In genomic region chr3:181719298-181719859, GRCh38 we compare ENCODE assay signal across 15 cellular contexts. TPM values are rescaled to one million over a fixed set of nuclear protein-coding genes. Genes with fewer than 3 reads are reported as not detected.
DNase-seq lines count a peak whose midpoint lies in the region; ATAC-seq and TF ChIP-seq lines count a peak whose summit lies in the region.
"Had no signal": no experiment of that assay in that cellular context is flagged by ENCODE, and none has a peak within 500 bp of the region (broad histone marks: within the 10 kb centered on the region; RNA-seq: fewer than 3 reads in every experiment).

No MANE protein-coding gene starts in this region.

- no peaks in the 10 kb centered on the region for H3K36me3 ChIP-seq in mucosa of stomach (ENCODE audit: control insufficient read depth, insufficient read depth, low read length)
- H3K36me3 ChIP-seq: thoracic aorta had no signal

- TF ChIP-seq CTCF in coronary artery (IDR thresholded peaks at IDR 0.05) = no peak

- peaks cover 3 to 92% (median 55%) of the 10 kb centered on the region in 9 donors for H3K9me3 Mint-ChIP-seq in naive thymus-derived CD8-positive, alpha-beta T cell

- no peaks in the 10 kb centered on the region for H3K9me3 ChIP-seq in mucosa of stomach (ENCODE audit: control insufficient read depth, low read length)
- H3K9me3 ChIP-seq: thoracic aorta had no signal

- peak overlapping the region in 1 of 10 donors; percentile 44 for H3K27ac Mint-ChIP-seq in naive thymus-derived CD8-positive, alpha-beta T cell
- H3K27ac Mint-ChIP-seq: activated naive CD4-positive, alpha-beta T cell treated with anti-CD3 and anti-CD28 coated beads, Interleukin-2, amount 50 U/mL, for 24 hours; memory B cell had no signal

- peaks cover 19 to 57% (median 25%) of the 10 kb centered on the region in 3 donors for H3K36me3 Mint-ChIP-seq in naive thymus-derived CD8-positive, alpha-beta T cell
- H3K36me3 Mint-ChIP-seq: memory B cell had no signal

- DNase-seq in DMS153 (lab: John Stamatoyannopoulos, UW) (peak; percentile 39), NCI-H510A treated with DMSO at 0.1 percent for 48 hours (lab: John Stamatoyannopoulos, UW) (peak; percentile 56), coronary artery (ENCODE audit: low spot score) (no peak), SHP77 (lab: John Stamatoyannopoulos, UW) (no peak), RPMI8226 (no peak), NCI-H2227 treated with DMSO at 0.1 percent for 48 hours (lab: John Stamatoyannopoulos, UW) (no peak)
- DNase-seq in naive thymus-derived CD8-positive, alpha-beta T cell = no peak
- DNase-seq: NCI-H1694 treated with DMSO at 0.1 percent for 48 hours had no signal

- H3K4me1 Mint-ChIP-seq in naive thymus-derived CD8-positive, alpha-beta T cell = peaks cover 0 to 1% (median under 1%) of the 10 kb centered on the region in 4 donors
- H3K4me1 Mint-ChIP-seq: activated naive CD4-positive, alpha-beta T cell treated with anti-CD3 and anti-CD28 coated beads, Interleukin-2, amount 50 U/mL, for 24 hours; memory B cell had no signal

- H3K27me3 ChIP-seq in mucosa of stomach (ENCODE audit: control insufficient read depth, insufficient read depth, low read length) = peaks cover 35% of the 10 kb centered on the region

- peaks cover 72 to 90% (median 79%) of the 10 kb centered on the region in 5 donors for H3K27me3 Mint-ChIP-seq in naive thymus-derived CD8-positive, alpha-beta T cell

- H3K9ac ChIP-seq in mucosa of stomach (ENCODE audit: low read length) = peak overlapping the region; percentile 79

- peaks cover 15% of the 10 kb centered on the region for H3K4me1 ChIP-seq in mucosa of stomach (ENCODE audit: control insufficient read depth, insufficient read depth, low read length)

- no peak for ATAC-seq in naive thymus-derived CD8-positive, alpha-beta T cell

- no peak overlapping the region for H3K4me3 Mint-ChIP-seq in naive thymus-derived CD8-positive, alpha-beta T cell
- H3K4me3 Mint-ChIP-seq: activated naive CD4-positive, alpha-beta T cell treated with anti-CD3 and anti-CD28 coated beads, Interleukin-2, amount 50 U/mL, for 24 hours; memory B cell had no signal

- POLR2A ChIA-PET in naive thymus-derived CD8-positive, alpha-beta T cell (lab: Charles Lee) = no interaction called here

- no peak overlapping the region for H3K27ac ChIP-seq in coronary artery
- H3K27ac ChIP-seq: thoracic aorta had no signal

- H3K4me3 ChIP-seq in coronary artery = peak overlapping the region; percentile 15
- H3K4me3 ChIP-seq in mucosa of stomach (ENCODE audit: low read length) = peak overlapping the region; percentile 44
- H3K4me3 ChIP-seq: K562, thoracic aorta had no signal

RNA-seq across cellular contexts. Expression of gene SOX2, which starts 7.7 kb away (rescaled TPM):
- not detected for total RNA-seq in naive thymus-derived CD8-positive, alpha-beta T cell
- polyA plus RNA-seq in naive thymus-derived CD8-positive, alpha-beta T cell = not detected
- total RNA-seq: osteoblast had no signal
- polyA plus RNA-seq: AG04450, K562 had no signal

Comparison
In these comparisons a context has a peak if more than half of its experiments do, and no peak if none do; other contexts are left out.
1. DNase-seq: peak in DMS153 (single experiment) and NCI-H510A treated with DMSO at 0.1 percent for 48 hours (single experiment); none in coronary artery (single experiment), SHP77 (0 of 2), RPMI8226 (single experiment), naive thymus-derived CD8-positive, alpha-beta T cell (0 of 10) and NCI-H2227 treated with DMSO at 0.1 percent for 48 hours (single experiment).